In genomic region chr15:73631915-73632669, GRCh38 we compare ENCODE assay signal across 8 cellular contexts. TPM values are rescaled to one million over a fixed set of nuclear protein-coding genes. Genes with fewer than 3 reads are reported as not detected.
A peak's percentile ranks its signal among the peaks of the same experiment; 100 is the strongest.
DNase-seq lines count a peak whose midpoint lies in the region; ATAC-seq lines count a peak whose summit lies in the region.

No MANE protein-coding gene starts in this region.

- 1% methylated on average over 6 of the region's 6 CpGs for whole genome bisulfite sequencing in right cardiac atrium

- peak; percentile 56 to 62 for ATAC-seq in right cardiac atrium
- ATAC-seq in GM21390 (IDR thresholded peaks at IDR 0.05; ENCODE audit: unreplicated experiment): no peak

- intact Hi-C loops in right cardiac atrium (cut with DNase I): loop anchor here (5.0 to 10.0 kb wide), 5 partner anchors 53 to 327 kb away; partner anchors contain the start of gene CD276 (in 1 of the 4)

- H3K27ac ChIP-seq in right cardiac atrium (ENCODE audit: low read length): peak overlapping the region; percentile 98

- H3K4me3 ChIP-seq in right cardiac atrium (ENCODE audit: low read length): peak overlapping the region; percentile 98

- peaks cover 7% of the 10 kb centered on the region for H3K4me1 ChIP-seq in right cardiac atrium (ENCODE audit: control insufficient read depth, insufficient read depth, low read length)

- DNase-seq in NCI-H1105 treated with DMSO at 0.1 percent for 48 hours (lab: John Stamatoyannopoulos, UW) (peak; percentile 6), NCI-H1105 (lab: John Stamatoyannopoulos, UW) (no peak), NAMALWA (ENCODE audit: low spot score) (peak; percentile 38), anterior cingulate cortex (lab: John Stamatoyannopoulos, UW) (peak in 31 of 58 donors; percentile 3 to 39 (median 21)), right cardiac atrium (peak in 2 of 3 donors; percentile 23 to 48), renal cortical epithelial cell (ENCODE audit: low read depth) (peak; percentile 53), HPDE6-E6E7 (ENCODE audit: extremely low spot score) (no peak)

- H3K27me3 ChIP-seq in right cardiac atrium (ENCODE audit: control insufficient read depth, insufficient read depth): no peaks in the 10 kb centered on the region

- no peaks in the 10 kb centered on the region for H3K9me3 ChIP-seq in right cardiac atrium (ENCODE audit: control insufficient read depth, low read length)

RNA-seq across cellular contexts. Expression of gene NPTN, which starts 1.1 kb away (rescaled TPM):
- total RNA-seq in right cardiac atrium: 100 to 1,000 TPM; 262 to 320 (median 306) TPM
- 300 TPM for polyA plus RNA-seq in right cardiac atrium
- 158 and 262 TPM in 2 replicates for total RNA-seq in renal cortical epithelial cell

RNA-seq across cellular contexts. Expression of gene CD276, which starts 52.1 kb away (rescaled TPM):
- total RNA-seq in right cardiac atrium (10 to 100 TPM; 39.5 to 72.8 (median 44.0) TPM), renal cortical epithelial cell (82.1 and 139 TPM in 2 replicates)
- polyA plus RNA-seq in right cardiac atrium: 35.4 TPM

Comparison
In these comparisons a context has a peak if more than half of its experiments do, and no peak if none do; other contexts are left out.
1. DNase-seq: peak in NCI-H1105 treated with DMSO at 0.1 percent for 48 hours (single experiment), NAMALWA (single experiment), anterior cingulate cortex (31 of 58), right cardiac atrium (2 of 3) and renal cortical epithelial cell (single experiment); none in NCI-H1105 (single experiment) and HPDE6-E6E7 (single experiment).